ENCODE assay signal across 8 cellular contexts in the genomic region with DNA sequence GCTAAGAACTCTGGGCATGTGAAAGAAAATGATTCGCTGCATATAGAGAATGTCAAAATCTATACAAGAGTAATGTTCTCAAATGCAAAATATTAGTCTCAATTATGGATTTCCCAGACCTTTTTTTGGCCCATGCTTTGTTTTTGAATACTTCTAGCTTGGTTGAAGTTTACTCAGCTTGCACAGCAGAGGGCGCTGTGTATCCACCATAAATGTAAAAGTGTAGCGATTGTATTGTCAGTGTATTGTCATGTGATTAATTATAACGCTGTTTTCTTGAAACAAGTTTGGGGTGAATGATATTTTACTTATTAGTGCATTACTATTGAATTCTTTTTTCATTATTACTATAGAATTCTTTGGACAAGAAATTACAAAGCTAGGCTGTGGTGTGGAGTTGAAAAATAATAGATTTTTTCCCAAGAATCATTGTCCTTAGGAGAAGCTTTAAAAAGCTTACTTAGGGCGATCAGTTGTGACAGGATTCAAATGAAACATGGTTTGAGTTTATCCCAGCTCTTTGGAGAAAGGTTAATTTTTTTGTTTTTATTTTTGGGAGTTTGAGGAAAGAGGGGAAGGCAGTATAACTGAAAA.
DNase-seq lines count a peak whose midpoint lies in the region; ATAC-seq and TF ChIP-seq lines count a peak whose summit lies in the region.

No MANE protein-coding gene starts in this region.

- no peak overlapping the region for H2BK12ac ChIP-seq in neuronal stem cell (ENCODE audit: low read length)

- no peak overlapping the region for H3K4ac ChIP-seq in neuronal stem cell (ENCODE audit: low read length)

- H3K9ac ChIP-seq in OCI-LY1 (ENCODE audit: low read length), result no peak overlapping the region
- H3K9ac ChIP-seq in neuronal stem cell (ENCODE audit: low read depth, low read length, poor library complexity), result no peak overlapping the region

- H2BK5ac ChIP-seq in neuronal stem cell (ENCODE audit: low read length), result no peak overlapping the region

- H3K4me1 ChIP-seq in CD4-positive, CD25-positive, alpha-beta regulatory T cell (ENCODE audit: control insufficient read depth, insufficient read depth, low read length, poor library complexity, severe bottlenecking), result no peaks in the 10 kb centered on the region
- no peaks in the 10 kb centered on the region for H3K4me1 ChIP-seq in OCI-LY1 (ENCODE audit: insufficient read depth, low read length, severe bottlenecking)
- peaks cover 0 to 3% (median 0%) of the 10 kb centered on the region in 3 donors for H3K4me1 ChIP-seq in esophagus squamous epithelium
- no peaks in the 10 kb centered on the region for H3K4me1 ChIP-seq in neuronal stem cell (ENCODE audit: control insufficient read depth in 2 of 2, insufficient read depth in 1 of 2, low read depth in 1 of 2, low read length in 2 of 2)
- no peaks in the 10 kb centered on the region for H3K4me1 ChIP-seq in testis

- H2BK15ac ChIP-seq in neuronal stem cell (ENCODE audit: low read length), result no peak overlapping the region

- no peak overlapping the region for H2AFZ ChIP-seq in OCI-LY1 (ENCODE audit: low read length)
- H2AFZ ChIP-seq in neuronal stem cell (ENCODE audit: low read length), result peak overlapping the region; percentile 29

- peaks cover 7 to 16% (median 8%) of the 10 kb centered on the region in 4 donors for H3K4me1 Mint-ChIP-seq in CD4-positive, CD25-positive, alpha-beta regulatory T cell

- no peaks in the 10 kb centered on the region for H3K79me1 ChIP-seq in neuronal stem cell (ENCODE audit: low read depth, low read length)

- peaks cover 32% of the 10 kb centered on the region for H3K36me3 Mint-ChIP-seq in CD4-positive, CD25-positive, alpha-beta regulatory T cell

- H3K4me2 ChIP-seq in OCI-LY1 (ENCODE audit: low read length) (no peak overlapping the region), neuronal stem cell (ENCODE audit: insufficient read depth, low read length, poor library complexity, severe bottlenecking) (no peak overlapping the region)

- intact Hi-C loops in esophagus squamous epithelium (cut with DNase I), result no loop called here
- intact Hi-C loops in testis (cut with DNase I; ENCODE audit: low total_unique reads), result no loop called here

- H4K91ac ChIP-seq in neuronal stem cell (ENCODE audit: low read depth, low read length, poor library complexity), result no peak overlapping the region

- H3K36me3 ChIP-seq in CD4-positive, CD25-positive, alpha-beta regulatory T cell (ENCODE audit: control insufficient read depth, insufficient read depth, low read length), result peaks cover 34% of the 10 kb centered on the region
- H3K36me3 ChIP-seq in OCI-LY1 (ENCODE audit: insufficient read depth, low read length), result peaks cover 17% of the 10 kb centered on the region; the same call in 1 of the 2 replicates
- peaks cover 0 to 49% (median 0%) of the 10 kb centered on the region in 3 donors for H3K36me3 ChIP-seq in esophagus squamous epithelium
- peaks cover 0 to 31% of the 10 kb centered on the region in 2 donors for H3K36me3 ChIP-seq in neuronal stem cell (replicated peaks in 1 of 2; ENCODE audit: control insufficient read depth in 2 of 2, insufficient read depth in 2 of 2, low read length in 2 of 2)
- no peaks in the 10 kb centered on the region for H3K36me3 ChIP-seq in testis (ENCODE audit: low read depth, missing control alignments)

- no peak overlapping the region for H2BK120ac ChIP-seq in neuronal stem cell (ENCODE audit: low read depth, low read length)

- no peak overlapping the region for H3K4me3 Mint-ChIP-seq in CD4-positive, CD25-positive, alpha-beta regulatory T cell

- no peak overlapping the region for H3K27ac ChIP-seq in CD4-positive, CD25-positive, alpha-beta regulatory T cell (ENCODE audit: insufficient read depth, low read length, poor library complexity, severe bottlenecking)
- H3K27ac ChIP-seq in OCI-LY1 (ENCODE audit: low read depth, low read length, poor library complexity, severe bottlenecking) (no peak overlapping the region), esophagus squamous epithelium (no peak overlapping the region), neuronal stem cell (replicated peaks; ENCODE audit: low read length) (no peak overlapping the region), testis (no peak overlapping the region)

- H3K27ac Mint-ChIP-seq in CD4-positive, CD25-positive, alpha-beta regulatory T cell, result no peak overlapping the region

- H3K9me3 ChIP-seq in CD4-positive, CD25-positive, alpha-beta regulatory T cell (ENCODE audit: control insufficient read depth in 2 of 2, low read length in 2 of 2), result no peaks in the 10 kb centered on the region
- H3K9me3 ChIP-seq in OCI-LY1 (ENCODE audit: low read length), result no peaks in the 10 kb centered on the region
- no peaks in the 10 kb centered on the region for H3K9me3 ChIP-seq in esophagus squamous epithelium
- H3K9me3 ChIP-seq in neuronal stem cell (replicated peaks in 1 of 2; ENCODE audit: control insufficient read depth in 2 of 2, insufficient read depth in 1 of 2, low read depth in 1 of 2, low read length in 2 of 2), result no peaks in the 10 kb centered on the region
- H3K9me3 ChIP-seq in testis, result no peaks in the 10 kb centered on the region

- no peak overlapping the region for H4K8ac ChIP-seq in neuronal stem cell (ENCODE audit: low read depth, low read length)

- no peak overlapping the region for H3K14ac ChIP-seq in neuronal stem cell (ENCODE audit: low read length)

- peak; percentile 78 to 85 for ATAC-seq in CD4-positive, CD25-positive, alpha-beta regulatory T cell (ENCODE audit: low read depth in 2 of 2)
- peak; percentile 90 for ATAC-seq in GM19351 (IDR thresholded peaks at IDR 0.05; ENCODE audit: unreplicated experiment)
- ATAC-seq in HG03457 (IDR thresholded peaks at IDR 0.05; ENCODE audit: unreplicated experiment), result peak; percentile 84

- H3K18ac ChIP-seq in neuronal stem cell (ENCODE audit: low read length), result no peak overlapping the region

- H4K20me1 ChIP-seq in OCI-LY1 (ENCODE audit: insufficient read depth, low read length), result no peaks in the 10 kb centered on the region

- H3F3A ChIP-seq in OCI-LY1 (ENCODE audit: insufficient read depth, low read length), result peaks cover 5% of the 10 kb centered on the region; the same call in 1 of the 2 replicates

- H3K23ac ChIP-seq in neuronal stem cell (ENCODE audit: low read depth, low read length, poor library complexity), result no peak overlapping the region

- TF ChIP-seq CTCF in OCI-LY1 (IDR thresholded peaks at IDR 0.05; ENCODE audit: low read length) (peak; percentile 81), esophagus squamous epithelium (IDR thresholded peaks at IDR 0.05) (peak; percentile 46 to 73 (median 66)), testis (IDR thresholded peaks at IDR 0.05) (peak; percentile 70 to 79 (median 78))

- no peaks in the 10 kb centered on the region for H3K9me3 Mint-ChIP-seq in CD4-positive, CD25-positive, alpha-beta regulatory T cell

- H3K79me2 ChIP-seq in OCI-LY1 (ENCODE audit: insufficient read depth, low read length), result no peaks in the 10 kb centered on the region

- H3K4me3 ChIP-seq in CD4-positive, CD25-positive, alpha-beta regulatory T cell (ENCODE audit: low read depth, low read length), result peak overlapping the region; percentile 4
- no peak overlapping the region for H3K4me3 ChIP-seq in OCI-LY1 (ENCODE audit: low read depth, low read length, poor library complexity, severe bottlenecking)
- no peak overlapping the region for H3K4me3 ChIP-seq in esophagus squamous epithelium
- H3K4me3 ChIP-seq in neuronal stem cell (ENCODE audit: low read length in 2 of 2), result no peak overlapping the region
- H3K4me3 ChIP-seq in testis, result no peak overlapping the region

- no peak overlapping the region for H2AK5ac ChIP-seq in neuronal stem cell (ENCODE audit: low read depth, low read length)

- H3K27me3 Mint-ChIP-seq in CD4-positive, CD25-positive, alpha-beta regulatory T cell, result no peaks in the 10 kb centered on the region

- peak; percentile 36 to 74 (median 47) for DNase-seq in CD4-positive, CD25-positive, alpha-beta regulatory T cell
- DNase-seq in activated T-cell treated with anti-CD3 and anti-CD28 coated beads for 48 hours (ENCODE audit: low read depth) (peak; percentile 36), esophagus squamous epithelium (lab: John Stamatoyannopoulos, UW) (no peak), neuronal stem cell (ENCODE audit: low spot score) (peak; percentile 37), testis (peak; percentile 60)

- no peaks in the 10 kb centered on the region for H3K9me2 ChIP-seq in OCI-LY1 (ENCODE audit: low read depth, low read length)

- H3K27me3 ChIP-seq in CD4-positive, CD25-positive, alpha-beta regulatory T cell (ENCODE audit: control insufficient read depth, insufficient read depth, low read length), result no peaks in the 10 kb centered on the region
- H3K27me3 ChIP-seq in OCI-LY1 (ENCODE audit: insufficient read depth, low read length) (no peaks in the 10 kb centered on the region), esophagus squamous epithelium (no peaks in the 10 kb centered on the region), neuronal stem cell (ENCODE audit: control insufficient read depth in 3 of 3, insufficient read depth in 3 of 3, low read depth in 1 of 3, low read length in 3 of 3) (no peaks in the 10 kb centered on the region), testis (no peaks in the 10 kb centered on the region)

- TF ChIP-seq POLR2A in esophagus squamous epithelium (IDR thresholded peaks at IDR 0.05) (no peak), testis (IDR thresholded peaks at IDR 0.05) (no peak)

- WGBS in esophagus squamous epithelium, 2 donors, result 21% methylated on average over 5 of the region's 5 CpGs
- no CpG with 5 or more reads among the region's 5 CpGs for WGBS in neuronal stem cell (ENCODE audit: extremely low coverage in 2 of 2, insufficient read length in 2 of 2, insufficient replicate concordance in 1 of 2), 2 donors
- 38 to 44% methylated on average over 5 of the region's 5 CpGs for WGBS in testis, 2 donors
